ENCODE assay signal across 9 cellular contexts in genomic region chr10:119113805-119114732, GRCh38. TPM values are rescaled to one million over a fixed set of nuclear protein-coding genes. Genes with fewer than 3 reads are reported as not detected.
DNase-seq lines count a peak whose midpoint lies in the region; ATAC-seq lines count a peak whose summit lies in the region.
"Had no signal": no experiment of that assay in that cellular context is flagged by ENCODE, and none has a peak within 500 bp of the region (broad histone marks: within the 10 kb centered on the region; RNA-seq: fewer than 3 reads in every experiment).

No MANE protein-coding gene starts in this region.

- no peaks in the 10 kb centered on the region for H3K27me3 ChIP-seq in effector memory CD4-positive, alpha-beta T cell (replicated peaks; ENCODE audit: control insufficient read depth, insufficient read depth, low read length, poor library complexity, severe bottlenecking)

- no peaks in the 10 kb centered on the region for H3K9me3 Mint-ChIP-seq in naive thymus-derived CD8-positive, alpha-beta T cell

- no peak overlapping the region for H3K4me3 ChIP-seq in effector memory CD4-positive, alpha-beta T cell (ENCODE audit: insufficient read depth, low read depth, low read length, poor library complexity, severe bottlenecking)

- H3K4me1 Mint-ChIP-seq in naive thymus-derived CD8-positive, alpha-beta T cell, result peaks cover 8 to 13% (median 9%) of the 10 kb centered on the region in 4 donors

- peaks cover 0 to 69% (median 9%) of the 10 kb centered on the region in 3 donors for H3K36me3 Mint-ChIP-seq in naive thymus-derived CD8-positive, alpha-beta T cell

- H3K4me1 ChIP-seq in effector memory CD4-positive, alpha-beta T cell (ENCODE audit: control insufficient read depth, insufficient read depth, low read length, poor library complexity, severe bottlenecking), result no peaks in the 10 kb centered on the region

- H3K27me3 Mint-ChIP-seq in naive thymus-derived CD8-positive, alpha-beta T cell, result no peaks in the 10 kb centered on the region

- H3K9me3 ChIP-seq in effector memory CD4-positive, alpha-beta T cell (ENCODE audit: control insufficient read depth, low read length), result no peaks in the 10 kb centered on the region

- POLR2A ChIA-PET in naive thymus-derived CD8-positive, alpha-beta T cell (lab: Charles Lee), result interaction anchor here (0.7 kb wide), 1 partner anchor 50 kb away, joined by 3 read pairs; no protein-coding TSS in a partner anchor

- peak in 1 of 2 donors; percentile 65 for ATAC-seq in naive thymus-derived CD8-positive, alpha-beta T cell
- no peak for ATAC-seq in HG03457 (IDR thresholded peaks at IDR 0.05; ENCODE audit: unreplicated experiment)

- DNase-seq in AML-193 (lab: John Stamatoyannopoulos, UW) (peak; percentile 85 to 89), LHCN-M2 (ENCODE audit: low read depth) (peak; percentile 50), astrocyte of the hippocampus (ENCODE audit: low read depth, low spot score) (peak; percentile 30), G401 (ENCODE audit: low spot score) (no peak), NCI-H2171 treated with DMSO at 0.1 percent for 48 hours (lab: John Stamatoyannopoulos, UW) (no peak)
- DNase-seq in naive thymus-derived CD8-positive, alpha-beta T cell, result peak in 2 of 10 donors; percentile 3 to 9
- no peak for DNase-seq in effector memory CD4-positive, alpha-beta T cell
- DNase-seq: NCI-H524 had no signal

- H3K27ac ChIP-seq in effector memory CD4-positive, alpha-beta T cell (ENCODE audit: insufficient read depth, low read length, poor library complexity, severe bottlenecking), result no peak overlapping the region

- peak overlapping the region in 9 of 10 donors; percentile 3 to 88 (median 61) for H3K27ac Mint-ChIP-seq in naive thymus-derived CD8-positive, alpha-beta T cell

- H3K36me3 ChIP-seq in effector memory CD4-positive, alpha-beta T cell (ENCODE audit: control insufficient read depth, insufficient read depth, low read length), result peaks cover 35% of the 10 kb centered on the region

- H3K4me3 Mint-ChIP-seq in naive thymus-derived CD8-positive, alpha-beta T cell, result no peak overlapping the region

- in situ Hi-C loops in G401 (cut with HindIII; ENCODE audit: low sequenced_read_pairs), result no loop called here

RNA-seq across cellular contexts. Expression of gene DENND10, which starts 10.2 kb away (rescaled TPM):
- total RNA-seq in LHCN-M2 (2014; rRNA removed), result 53.1 and 67.3 TPM in 2 replicates
- 30.5 TPM for polyA plus RNA-seq in LHCN-M2 (2012)
- 10 to 100 TPM; 21.6 to 23.2 TPM for total RNA-seq in naive thymus-derived CD8-positive, alpha-beta T cell
- 10 to 100 TPM; 18.3 to 20.4 (median 20.1) TPM for polyA plus RNA-seq in naive thymus-derived CD8-positive, alpha-beta T cell
- 33.3 and 36.4 TPM in 2 replicates for total RNA-seq in G401 (2014; rRNA removed; shearing (Covaris generic))

RNA-seq across cellular contexts. Expression of gene EIF3A, which starts 33.5 kb away (rescaled TPM):
- total RNA-seq in LHCN-M2 (2014; rRNA removed), result 116 and 140 TPM in 2 replicates
- polyA plus RNA-seq in LHCN-M2 (2012), result 78.2 TPM
- 10 to 100 TPM; 88.2 to 93.6 TPM for total RNA-seq in naive thymus-derived CD8-positive, alpha-beta T cell
- polyA plus RNA-seq in naive thymus-derived CD8-positive, alpha-beta T cell, result 10 to 100 TPM; 30.0 to 56.2 (median 45.0) TPM
- 35.0 and 60.2 TPM in 2 replicates for total RNA-seq in G401 (2014; rRNA removed; shearing (Covaris generic))

RNA-seq across cellular contexts. Expression of gene SFXN4, which starts 51.4 kb away (rescaled TPM):
- 10.6 and 31.8 TPM in 2 replicates for total RNA-seq in LHCN-M2 (2014; rRNA removed)
- 9.2 TPM for polyA plus RNA-seq in LHCN-M2 (2012)
- 10 to 100 TPM; 18.9 to 20.4 TPM for total RNA-seq in naive thymus-derived CD8-positive, alpha-beta T cell
- polyA plus RNA-seq in naive thymus-derived CD8-positive, alpha-beta T cell, result 10 to 100 TPM; 18.3 to 31.3 (median 28.2) TPM
- 33.3 and 49.4 TPM in 2 replicates for total RNA-seq in G401 (2014; rRNA removed; shearing (Covaris generic))

Comparison
In these comparisons a context has a peak if more than half of its experiments do, and no peak if none do; other contexts are left out.
1. DNase-seq: peak in AML-193 (2 of 2), LHCN-M2 (single experiment) and astrocyte of the hippocampus (single experiment); none in G401 (single experiment), NCI-H2171 treated with DMSO at 0.1 percent for 48 hours (single experiment) and effector memory CD4-positive, alpha-beta T cell (0 of 3).